2 cellular contexts compared by ENCODE assay signal in genomic region chr11:13208921-13209320, GRCh38.
A peak's percentile ranks its signal among the peaks of the same experiment; 100 is the strongest.
TF ChIP-seq lines count a peak whose summit lies in the region.

No MANE protein-coding gene starts in this region.

TF ChIP-seq in IMR-90, 13 proteins besides CTCF, POLR2A, EP300 and RAD21:
- no peak for TF ChIP-seq FOS (IDR thresholded peaks at IDR 0.05; ENCODE audit: low read depth, low read length)
- no peak for TF ChIP-seq NFE2L2 (IDR thresholded peaks at IDR 0.05; ENCODE audit: low read depth, low read length)
- no peak for TF ChIP-seq BHLHE40 (IDR thresholded peaks at IDR 0.05; ENCODE audit: low read depth, low read length)
- TF ChIP-seq RCOR1 (IDR thresholded peaks at IDR 0.05; ENCODE audit: insufficient replicate concordance, low read length) = no peak
- TF ChIP-seq MAFK (IDR thresholded peaks at IDR 0.05; ENCODE audit: low read depth, low read length) = no peak
- no peak for TF ChIP-seq SMC3 (IDR thresholded peaks at IDR 0.05; ENCODE audit: low read depth, low read length)
- TF ChIP-seq CEBPB (IDR thresholded peaks at IDR 0.05; ENCODE audit: low read depth, low read length) = no peak
- no peak for TF ChIP-seq MAZ (IDR thresholded peaks at IDR 0.05; ENCODE audit: borderline replicate concordance, low read depth, low read length)
- TF ChIP-seq, protein P1, sequence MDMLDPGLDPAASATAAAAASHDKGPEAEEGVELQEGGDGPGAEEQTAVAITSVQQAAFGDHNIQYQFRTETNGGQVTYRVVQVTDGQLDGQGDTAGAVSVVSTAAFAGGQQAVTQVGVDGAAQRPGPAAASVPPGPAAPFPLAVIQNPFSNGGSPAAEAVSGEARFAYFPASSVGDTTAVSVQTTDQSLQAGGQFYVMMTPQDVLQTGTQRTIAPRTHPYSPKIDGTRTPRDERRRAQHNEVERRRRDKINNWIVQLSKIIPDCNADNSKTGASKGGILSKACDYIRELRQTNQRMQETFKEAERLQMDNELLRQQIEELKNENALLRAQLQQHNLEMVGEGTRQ (IDR thresholded peaks at IDR 0.05; ENCODE audit: low read depth, low read length) = no peak

TF ChIP-seq in K562, 482 proteins besides CTCF, POLR2A, EP300 and RAD21:
- TF ChIP-seq EGR1 (conservative IDR thresholded peaks at IDR 0.05) = peak; percentile 57
- no peak for TF ChIP-seq SNIP1 (IDR thresholded peaks at IDR 0.05; ENCODE audit: low read depth)
- TF ChIP-seq HNRNPLL (IDR thresholded peaks at IDR 0.05; ENCODE audit: low read depth, low read length, poor library complexity, severe bottlenecking) = no peak
- TF ChIP-seq RFX1 (IDR thresholded peaks at IDR 0.05) = peak; percentile 63
